ENCODE assay signal across 1 cellular context in the genomic region with DNA sequence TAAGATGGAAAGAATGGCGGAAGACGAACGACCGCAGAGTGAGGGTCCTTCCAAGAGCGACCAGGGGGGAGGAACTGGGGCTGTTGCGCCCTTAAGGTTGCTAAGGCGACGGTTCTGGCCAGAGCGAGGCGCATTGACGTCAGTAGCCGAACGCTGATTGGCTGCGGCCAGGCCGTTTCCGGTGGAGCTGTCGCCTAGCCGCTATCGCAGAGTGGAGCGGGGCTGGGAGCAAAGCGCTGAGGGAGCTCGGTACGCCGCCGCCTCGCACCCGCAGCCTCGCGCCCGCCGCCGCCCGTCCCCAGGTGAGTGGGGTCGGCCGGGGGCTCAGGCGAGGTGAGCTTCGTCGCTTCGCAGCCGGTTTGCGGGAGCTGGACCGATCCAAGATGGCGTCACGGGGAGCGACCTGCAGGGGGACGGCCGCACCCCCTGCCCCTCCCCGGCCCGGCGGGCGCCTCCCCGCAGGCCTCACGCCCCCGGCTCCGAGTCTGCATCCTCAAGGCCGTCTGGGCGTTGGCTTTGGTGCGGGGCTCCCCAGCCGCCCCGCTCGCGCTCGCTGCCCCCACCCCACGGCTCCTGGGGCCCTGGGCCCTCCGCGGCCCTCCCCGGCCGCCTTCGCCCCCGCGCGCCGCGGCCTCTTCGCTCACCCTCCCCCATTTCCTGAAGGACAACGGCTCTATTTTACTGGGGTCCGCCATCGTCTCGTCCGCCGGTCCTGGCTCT.
TF ChIP-seq lines count a peak whose summit lies in the region.

A gene (plus strand): TSS at position 184 of the 720 bp plus-strand sequence. CDS start 2,970 bp downstream, outside the sequence.

TF ChIP-seq in liver, 16 proteins besides CTCF, POLR2A, EP300 and RAD21 (continued from another document):
- TF ChIP-seq, protein P1, sequence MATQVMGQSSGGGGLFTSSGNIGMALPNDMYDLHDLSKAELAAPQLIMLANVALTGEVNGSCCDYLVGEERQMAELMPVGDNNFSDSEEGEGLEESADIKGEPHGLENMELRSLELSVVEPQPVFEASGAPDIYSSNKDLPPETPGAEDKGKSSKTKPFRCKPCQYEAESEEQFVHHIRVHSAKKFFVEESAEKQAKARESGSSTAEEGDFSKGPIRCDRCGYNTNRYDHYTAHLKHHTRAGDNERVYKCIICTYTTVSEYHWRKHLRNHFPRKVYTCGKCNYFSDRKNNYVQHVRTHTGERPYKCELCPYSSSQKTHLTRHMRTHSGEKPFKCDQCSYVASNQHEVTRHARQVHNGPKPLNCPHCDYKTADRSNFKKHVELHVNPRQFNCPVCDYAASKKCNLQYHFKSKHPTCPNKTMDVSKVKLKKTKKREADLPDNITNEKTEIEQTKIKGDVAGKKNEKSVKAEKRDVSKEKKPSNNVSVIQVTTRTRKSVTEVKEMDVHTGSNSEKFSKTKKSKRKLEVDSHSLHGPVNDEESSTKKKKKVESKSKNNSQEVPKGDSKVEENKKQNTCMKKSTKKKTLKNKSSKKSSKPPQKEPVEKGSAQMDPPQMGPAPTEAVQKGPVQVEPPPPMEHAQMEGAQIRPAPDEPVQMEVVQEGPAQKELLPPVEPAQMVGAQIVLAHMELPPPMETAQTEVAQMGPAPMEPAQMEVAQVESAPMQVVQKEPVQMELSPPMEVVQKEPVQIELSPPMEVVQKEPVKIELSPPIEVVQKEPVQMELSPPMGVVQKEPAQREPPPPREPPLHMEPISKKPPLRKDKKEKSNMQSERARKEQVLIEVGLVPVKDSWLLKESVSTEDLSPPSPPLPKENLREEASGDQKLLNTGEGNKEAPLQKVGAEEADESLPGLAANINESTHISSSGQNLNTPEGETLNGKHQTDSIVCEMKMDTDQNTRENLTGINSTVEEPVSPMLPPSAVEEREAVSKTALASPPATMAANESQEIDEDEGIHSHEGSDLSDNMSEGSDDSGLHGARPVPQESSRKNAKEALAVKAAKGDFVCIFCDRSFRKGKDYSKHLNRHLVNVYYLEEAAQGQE (IDR thresholded peaks at IDR 0.05): peak; percentile 34
- TF ChIP-seq FOXA2 (IDR thresholded peaks at IDR 0.05) (no peak), HNF4A (conservative IDR thresholded peaks at IDR 0.05) (no peak), HNF4G (IDR thresholded peaks at IDR 0.05) (no peak)
